6 cellular contexts compared by ENCODE assay signal in the genomic region with DNA sequence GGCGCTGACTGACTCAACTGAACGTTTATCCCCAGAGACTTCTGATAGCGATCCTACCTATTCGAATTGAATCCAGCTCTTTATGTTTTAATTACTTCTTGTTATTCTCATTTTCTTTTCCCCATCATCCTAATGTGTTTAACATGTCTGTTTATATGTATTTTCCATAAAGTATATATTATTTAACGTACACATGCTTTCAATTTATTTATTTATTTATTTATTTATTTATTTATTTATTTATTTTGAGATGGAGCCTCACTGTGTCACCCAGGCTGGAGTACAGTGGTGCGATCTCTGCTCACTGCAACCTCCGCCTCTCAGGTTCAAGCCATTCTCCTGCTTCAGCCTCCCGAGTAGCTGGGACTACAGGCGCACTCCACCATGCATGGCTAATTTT. TPM values are rescaled to one million over a fixed set of nuclear protein-coding genes. Genes with fewer than 3 reads are reported as not detected.
DNase-seq lines count a peak whose midpoint lies in the region; ATAC-seq, FAIRE-seq and TF ChIP-seq lines count a peak whose summit lies in the region.
"Not testable (repeated sequence)": the region's sequence is repeated elsewhere in the genome, so short reads cannot be mapped to it uniquely, and the experiment has no call there.

No MANE protein-coding gene starts in this region.

- intact Hi-C loops in endothelial cell of umbilical vein (cut with micrococcal nuclease), result not testable (repeated sequence)

- H3K4me2 ChIP-seq in A549; endothelial cell of umbilical vein (ENCODE audit: insufficient read depth, low read length): not testable (repeated sequence)

- FAIRE-seq in A549 (lab: Jason Lieb, UNC), result not testable (repeated sequence)
- peak; percentile 76 for FAIRE-seq in endothelial cell of umbilical vein (lab: Jason Lieb, UNC)

- ATAC-seq in A549; central memory CD8-positive, alpha-beta T cell (replicated peaks; ENCODE audit: extremely low read depth, poor library complexity, severe bottlenecking); memory B cell (ENCODE audit: low read depth); stimulated activated memory B cell treated with anti-CD40 and anti-IgM and Interleukin-4, amounts not matched to agents 10 μg/mL and 1 μg/mL and 100 μg/mL, for 72 hours: not testable (repeated sequence)

- BruUV-seq in endothelial cell of umbilical vein (replicated peaks; lab: Mats Ljungman, UMichigan), result not testable (repeated sequence)

- not testable (repeated sequence) for H3K27me3 ChIP-seq in endothelial cell of umbilical vein (ENCODE audit: control insufficient read depth in 2 of 2, insufficient read depth in 2 of 2, low read length in 2 of 2)

- not testable (repeated sequence) for H3K9ac ChIP-seq in endothelial cell of umbilical vein (replicated peaks; ENCODE audit: extremely low read depth, insufficient read depth, low read length)

- WGBS in A549 (ENCODE audit: missing lambda C conversion rate), result 85% methylated on average over 9 of the region's 9 CpGs

- CTCF ChIA-PET in A549 (lab: Yijun Ruan, JAX), result not testable (repeated sequence)
- CTCF ChIA-PET in HEK293 (lab: Yijun Ruan, JAX), result interaction anchor here (0.6 to 2.1 kb wide), 7 partner anchors 8 to 113 kb away, joined by 3 to 10 read pairs (median 4); a partner anchor contains a TSS
- CTCF ChIA-PET in endothelial cell of umbilical vein (lab: Charles Lee), result interaction anchor here (1.0 to 2.0 kb wide), 3 partner anchors 13 to 138 kb away, joined by 3 to 4 read pairs (median 3); no protein-coding TSS in a partner anchor

- not testable (repeated sequence) for H3K9me3 ChIP-seq in A549; HEK293 (ENCODE audit: control insufficient read depth, insufficient read depth, low read depth, low read length); endothelial cell of umbilical vein (replicated peaks; ENCODE audit: control insufficient read depth, insufficient read depth, low read length)

- not testable (repeated sequence) for TF ChIP-seq RAD21 in A549 (conservative IDR thresholded peaks at IDR 0.05 in 1 of 2, IDR thresholded peaks at IDR 0.05 in 1 of 2)

- dilution Hi-C loops in endothelial cell of umbilical vein (cut with MboI; ENCODE audit: extremely low pct_ligation_motif_present, low sequenced_read_pairs), result not testable (repeated sequence)

- not testable (repeated sequence) for TF ChIP-seq POLR2A in A549 (IDR thresholded peaks at IDR 0.05; ENCODE audit: low read length); endothelial cell of umbilical vein (IDR thresholded peaks at IDR 0.05; ENCODE audit: low read depth, low read length)

- H2AFZ ChIP-seq in endothelial cell of umbilical vein (ENCODE audit: low read depth, low read length), result not testable (repeated sequence)

- POLR2A ChIA-PET in A549 (lab: Yijun Ruan, JAX), result not testable (repeated sequence)
- POLR2A ChIA-PET in HEK293 (lab: Yijun Ruan, JAX) (interaction anchor here (1.5 kb wide), 1 partner anchor 14 kb away, joined by 5 read pairs; a partner anchor contains a TSS), endothelial cell of umbilical vein (lab: Charles Lee) (interaction anchor here (0.7 kb wide), 1 partner anchor 161 kb away, joined by 4 read pairs; no protein-coding TSS in a partner anchor)

- H3K27ac Mint-ChIP-seq in central memory CD8-positive, alpha-beta T cell (ENCODE audit: low read depth), result peak overlapping the region; percentile 44
- peak overlapping the region; percentile 39 for H3K27ac Mint-ChIP-seq in memory B cell
- H3K27ac Mint-ChIP-seq in stimulated activated memory B cell treated with anti-CD40 and anti-IgM and Interleukin-4, amounts not matched to agents 10 μg/mL and 1 μg/mL and 100 μg/mL, for 72 hours, result peak overlapping the region; percentile 58

- not testable (repeated sequence) for H3K9me1 ChIP-seq in endothelial cell of umbilical vein (replicated peaks; ENCODE audit: control insufficient read depth, extremely low read depth, insufficient read depth, low read length)

- not testable (repeated sequence) for H3K4me1 ChIP-seq in A549; HEK293 (ENCODE audit: control insufficient read depth, insufficient read depth, low read length); endothelial cell of umbilical vein (ENCODE audit: control insufficient read depth, extremely low read depth, insufficient read depth, low read length)

- peaks cover 13% of the 10 kb centered on the region for H3K4me1 Mint-ChIP-seq in central memory CD8-positive, alpha-beta T cell
- H3K4me1 Mint-ChIP-seq in memory B cell, result peaks cover 20% of the 10 kb centered on the region
- peaks cover 33% of the 10 kb centered on the region for H3K4me1 Mint-ChIP-seq in stimulated activated memory B cell treated with anti-CD40 and anti-IgM and Interleukin-4, amounts not matched to agents 10 μg/mL and 1 μg/mL and 100 μg/mL, for 72 hours

- not testable (repeated sequence) for H3K4me3 ChIP-seq in A549; HEK293 (ENCODE audit: low read depth, low read length); endothelial cell of umbilical vein (replicated peaks in 1 of 3; ENCODE audit: insufficient read depth in 1 of 3, low read depth in 1 of 3, low read length in 3 of 3)

- not testable (repeated sequence) for H3K4me3 Mint-ChIP-seq in central memory CD8-positive, alpha-beta T cell; memory B cell; stimulated activated memory B cell treated with anti-CD40 and anti-IgM and Interleukin-4, amounts not matched to agents 10 μg/mL and 1 μg/mL and 100 μg/mL, for 72 hours

- H3K79me2 ChIP-seq in endothelial cell of umbilical vein (ENCODE audit: control insufficient read depth, insufficient read depth, low read length), result not testable (repeated sequence)

- TF ChIP-seq CTCF in A549 (IDR thresholded peaks at IDR 0.05); HEK293 (tag by site-specific recombination; IDR thresholded peaks at IDR 0.05); endothelial cell of umbilical vein (IDR thresholded peaks at IDR 0.05; ENCODE audit: extremely low read depth in 1 of 2, insufficient read depth in 1 of 2, low read depth in 1 of 2, low read length in 2 of 2): not testable (repeated sequence)

- H3K36me3 Mint-ChIP-seq in central memory CD8-positive, alpha-beta T cell (ENCODE audit: insufficient read depth); memory B cell; stimulated activated memory B cell treated with anti-CD40 and anti-IgM and Interleukin-4, amounts not matched to agents 10 μg/mL and 1 μg/mL and 100 μg/mL, for 72 hours: not testable (repeated sequence)

- not testable (repeated sequence) for H3K27ac ChIP-seq in A549; HEK293 (ENCODE audit: extremely low read depth, low read depth, low read length); endothelial cell of umbilical vein (ENCODE audit: insufficient read depth, low read depth, low read length)

- not testable (repeated sequence) for H3K9me3 Mint-ChIP-seq in central memory CD8-positive, alpha-beta T cell; memory B cell; stimulated activated memory B cell treated with anti-CD40 and anti-IgM and Interleukin-4, amounts not matched to agents 10 μg/mL and 1 μg/mL and 100 μg/mL, for 72 hours

- H4K20me1 ChIP-seq in endothelial cell of umbilical vein (replicated peaks; ENCODE audit: control insufficient read depth, extremely low read depth, insufficient read depth, low read length), result not testable (repeated sequence)

- peaks cover 13% of the 10 kb centered on the region for H3K27me3 Mint-ChIP-seq in central memory CD8-positive, alpha-beta T cell
- H3K27me3 Mint-ChIP-seq in memory B cell; stimulated activated memory B cell treated with anti-CD40 and anti-IgM and Interleukin-4, amounts not matched to agents 10 μg/mL and 1 μg/mL and 100 μg/mL, for 72 hours: not testable (repeated sequence)

- DNase-seq in A549 (ENCODE audit: low read depth in 1 of 2, low spot score in 1 of 2); central memory CD8-positive, alpha-beta T cell (ENCODE audit: low spot score in 2 of 2); endothelial cell of umbilical vein (ENCODE audit: low read depth, low spot score); memory B cell (ENCODE audit: low spot score in 2 of 2): not testable (repeated sequence)

- not testable (repeated sequence) for H3K36me3 ChIP-seq in HEK293 (ENCODE audit: control insufficient read depth in 2 of 2, insufficient read depth in 1 of 2, low read length in 2 of 2); endothelial cell of umbilical vein (ENCODE audit: control insufficient read depth in 2 of 2, extremely low read depth in 1 of 2, insufficient read depth in 2 of 2, low read length in 2 of 2)

- TF ChIP-seq EP300 in A549 (IDR thresholded peaks at IDR 0.05), result not testable (repeated sequence)

TF ChIP-seq in A549, 52 proteins besides CTCF, POLR2A, EP300 and RAD21:
- peak; percentile 86 for TF ChIP-seq ZC3H11A (IDR thresholded peaks at IDR 0.05)
TF ChIP-seq in A549: peak in this region for 1; not testable (repeated sequence) for 51.

TF ChIP-seq in HEK293, 187 proteins besides CTCF, POLR2A, EP300 and RAD21 (continues in another document):
- TF ChIP-seq ZNF510 (tag by site-specific recombination; IDR thresholded peaks at IDR 0.05; ENCODE audit: insufficient replicate concordance), result peak; percentile 45

RNA-seq across cellular contexts. Expression of a gene that starts 13.6 kb away (rescaled TPM):
- polyA plus RNA-seq in A549 (2011; rRNA removed) (207 and 254 TPM in 2 replicates), A549 (2017; fragmentation: RNase III; extraction: RNeasy Plus Mini Kit Qiagen cat#74134 plus additional on column Dnase treatment) (219 to 259 TPM (median 219 TPM) in 3 replicates), endothelial cell of umbilical vein (54.5 and 58.5 TPM in 2 replicates)
- 181 and 208 TPM in 2 replicates for polyA plus RNA-seq in A549 (2012; cell fraction: cytosol; rRNA removed)
- 283 and 311 TPM in 2 replicates for polyA plus RNA-seq in A549 (2012; cell fraction: nucleus; rRNA removed)
- polyA minus RNA-seq in A549 (2011; rRNA and poly(A)+ RNA removed), result 183 and 197 TPM in 2 replicates
- 105 and 108 TPM in 2 replicates for total RNA-seq in endothelial cell of umbilical vein
- 61.7 and 70.4 TPM in 2 replicates for polyA plus RNA-seq in endothelial cell of umbilical vein (2011; cell fraction: cytosol; rRNA removed)
- polyA plus RNA-seq in endothelial cell of umbilical vein (2011; cell fraction: nucleus; rRNA removed), result 99.6 and 120 TPM in 2 replicates
- 76.0 and 97.3 TPM in 2 replicates for polyA plus RNA-seq in endothelial cell of umbilical vein (2012)
- polyA minus RNA-seq in endothelial cell of umbilical vein, result 61.0 and 62.0 TPM in 2 replicates
- polyA minus RNA-seq in endothelial cell of umbilical vein (2011; cell fraction: cytosol; rRNA and poly(A)+ RNA removed), result 42.7 TPM
- 26.8 and 29.3 TPM in 2 replicates for polyA minus RNA-seq in endothelial cell of umbilical vein (2011; cell fraction: nucleus; rRNA and poly(A)+ RNA removed)
